Comparison of ENCODE assay signal across 11 cellular contexts in the genomic region with DNA sequence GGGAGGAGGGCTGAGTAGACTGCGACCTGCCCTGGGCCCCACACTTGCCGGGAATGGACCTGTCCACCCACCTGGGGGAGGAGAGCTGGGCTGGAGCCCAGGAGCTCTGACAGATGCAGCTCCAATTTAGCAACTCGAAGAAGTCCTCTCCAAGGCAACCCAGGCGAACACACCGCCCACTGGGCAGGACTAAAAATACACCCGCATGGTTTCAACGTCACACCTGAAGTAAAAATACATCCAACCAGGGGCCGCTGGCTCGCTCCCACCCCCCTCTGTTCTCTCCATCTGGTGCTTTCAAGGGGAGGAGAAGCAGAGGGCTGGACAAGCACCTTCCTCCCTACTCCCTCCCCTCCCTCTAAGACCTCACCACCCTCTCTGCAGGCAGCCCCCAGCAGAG.
DNase-seq lines count a peak whose midpoint lies in the region; ATAC-seq, FAIRE-seq and TF ChIP-seq lines count a peak whose summit lies in the region.
"Had no signal": no experiment of that assay in that cellular context is flagged by ENCODE, and none has a peak within 500 bp of the region (broad histone marks: within the 10 kb centered on the region; RNA-seq: fewer than 3 reads in every experiment).

No MANE protein-coding gene starts in this region.

- ATAC-seq in RWPE2 (ENCODE audit: low read depth), result peak; percentile 61
- ATAC-seq in left colon, result no peak
- no peak for ATAC-seq in HG03469 (IDR thresholded peaks at IDR 0.05; ENCODE audit: unreplicated experiment)

- WGBS in GM23248 (ENCODE audit: low coverage in 1 of 2, low lambda C conversion rate in 2 of 2, missing lambda C conversion rate in 2 of 2), 2 experiments, result 28 to 29% methylated on average over 9 of the region's 9 CpGs

- peak overlapping the region; percentile 58 for H3K4me2 ChIP-seq in GM23248 (ENCODE audit: unreplicated experiment)

- intact Hi-C loops in posterior cingulate gyrus (cut with DNase I), result no loop called here
- intact Hi-C loops in left colon (cut with DNase I, micrococcal nuclease), result no loop called here

- in situ Hi-C loops in GM23248 (cut with MboI), result no loop called here

- DNase-seq in GM23248, result peak; percentile 50
- no peak for DNase-seq in RWPE2 (ENCODE audit: low spot score)
- DNase-seq in cardiac muscle cell (ENCODE audit: low read depth in 1 of 2, low spot score in 1 of 2), result peak; percentile 26 to 92
- peak in 9 of 10 donors; percentile 37 to 96 (median 80) for DNase-seq in posterior cingulate gyrus
- no peak for DNase-seq in GM12891 (ENCODE audit: insufficient read length, low spot score)
- DNase-seq in left colon, result no peak
- DNase-seq in NCI-H1105 (lab: John Stamatoyannopoulos, UW), result no peak
- DNase-seq: cortex of kidney, HFFc6, immature natural killer cell had no signal

- peaks cover 14% of the 10 kb centered on the region for H3K4me1 ChIP-seq in GM23248 (ENCODE audit: insufficient read depth)
- H3K4me1 ChIP-seq in RWPE2 (ENCODE audit: insufficient read depth, poor library complexity, severe bottlenecking), result no peaks in the 10 kb centered on the region
- H3K4me1 ChIP-seq in cardiac muscle cell (ENCODE audit: low read depth), result peaks cover 23% of the 10 kb centered on the region

- H3F3A ChIP-seq in GM23248 (ENCODE audit: insufficient read depth), result no peaks in the 10 kb centered on the region

- H3K36me3 ChIP-seq in GM23248 (ENCODE audit: low read depth) (no peaks in the 10 kb centered on the region), RWPE2 (ENCODE audit: low read depth) (no peaks in the 10 kb centered on the region), cardiac muscle cell (no peaks in the 10 kb centered on the region)

- TF ChIP-seq CTCF in RWPE2 (IDR thresholded peaks at IDR 0.05; ENCODE audit: poor library complexity, severe bottlenecking) (no peak), cardiac muscle cell (IDR thresholded peaks at IDR 0.05; ENCODE audit: low read depth, low read length) (no peak)

- no peak overlapping the region for H3K9ac ChIP-seq in GM23248

- H3K27me3 ChIP-seq in GM23248 (replicated peaks; ENCODE audit: insufficient read depth) (peaks cover 21% of the 10 kb centered on the region), RWPE2 (ENCODE audit: insufficient read depth, poor library complexity, severe bottlenecking) (peaks cover 13% of the 10 kb centered on the region), cardiac muscle cell (peaks cover 10% of the 10 kb centered on the region)

- H3K79me2 ChIP-seq in GM23248 (ENCODE audit: insufficient read depth), result no peaks in the 10 kb centered on the region

- H3K4me3 ChIP-seq in GM23248 (no peak overlapping the region), RWPE2 (ENCODE audit: severe bottlenecking) (no peak overlapping the region), cardiac muscle cell (no peak overlapping the region)

- no peaks in the 10 kb centered on the region for H4K20me1 ChIP-seq in GM23248 (ENCODE audit: insufficient read depth)

- H2AFZ ChIP-seq in GM23248, result no peak overlapping the region

- no peak for TF ChIP-seq POLR2A in GM12891 (IDR thresholded peaks at IDR 0.05; ENCODE audit: low read depth, low read length)

- no peak for FAIRE-seq in GM12891 (lab: Jason Lieb, UNC)

- H3K9me2 ChIP-seq in GM23248 (ENCODE audit: insufficient read depth), result no peaks in the 10 kb centered on the region

- H3K9me3 ChIP-seq in GM23248 (ENCODE audit: low read depth) (no peaks in the 10 kb centered on the region), RWPE2 (ENCODE audit: severe bottlenecking) (no peaks in the 10 kb centered on the region), cardiac muscle cell (ENCODE audit: low read depth) (no peaks in the 10 kb centered on the region)

- no peak overlapping the region for H3K27ac ChIP-seq in GM23248
- H3K27ac ChIP-seq in RWPE2 (ENCODE audit: poor library complexity, severe bottlenecking), result no peak overlapping the region
- H3K27ac ChIP-seq in cardiac muscle cell, result peak overlapping the region; percentile 70

TF ChIP-seq in GM12891, 5 proteins besides CTCF, POLR2A, EP300 and RAD21:
- TF ChIP-seq POLR2AphosphoS5 (IDR thresholded peaks at IDR 0.05; ENCODE audit: low read depth, low read length) (no peak), SPI1 (IDR thresholded peaks at IDR 0.05; ENCODE audit: low read depth, low read length) (no peak), POU2F2 (IDR thresholded peaks at IDR 0.05; ENCODE audit: low read depth, low read length) (no peak), TAF1 (IDR thresholded peaks at IDR 0.05; ENCODE audit: low read depth, low read length) (no peak), PAX5 (IDR thresholded peaks at IDR 0.05; ENCODE audit: insufficient read depth, low read length, severe bottlenecking) (no peak)

Comparison
In these comparisons a context has a peak if more than half of its experiments do, and no peak if none do; other contexts are left out.
1. DNase-seq: peak in GM23248 (single experiment), cardiac muscle cell (2 of 2) and posterior cingulate gyrus (9 of 10); none in RWPE2 (single experiment), GM12891 (single experiment), left colon (0 of 2) and NCI-H1105 (single experiment).